ENCODE assay signal across 8 cellular contexts in genomic region chr15:26891448-26891881, GRCh38. TPM values are rescaled to one million over a fixed set of nuclear protein-coding genes. Genes with fewer than 3 reads are reported as not detected.
DNase-seq lines count a peak whose midpoint lies in the region; ATAC-seq, FAIRE-seq and TF ChIP-seq lines count a peak whose summit lies in the region.

No MANE protein-coding gene starts in this region.

- TF ChIP-seq CTCF in astrocyte of the spinal cord (IDR thresholded peaks at IDR 0.05; ENCODE audit: low read depth, low read length) = peak; percentile 82

- FAIRE-seq in small intestine (lab: Jason Lieb, UNC) = no peak

- H3K9me3 ChIP-seq in small intestine (ENCODE audit: control insufficient read depth, low read depth) = no peaks in the 10 kb centered on the region

- peak overlapping the region; percentile 39 for H3K4me3 ChIP-seq in astrocyte of the spinal cord (ENCODE audit: low read depth, low read length)
- no peak overlapping the region for H3K4me3 ChIP-seq in small intestine (ENCODE audit: low read depth in 1 of 2, low read length in 2 of 2)

- in situ Hi-C loops in astrocyte of the spinal cord (cut with HindIII; ENCODE audit: low sequenced_read_pairs) = no loop called here

- no peaks in the 10 kb centered on the region for H3K4me1 ChIP-seq in small intestine (ENCODE audit: control insufficient read depth in 2 of 2, insufficient read depth in 1 of 2, low read depth in 1 of 2, low read length in 1 of 2)

- WGBS in small intestine, 3 donors = 4 to 5% (median 4%) methylated on average over 20 to 21 of the region's 21 CpGs

- H3K27ac ChIP-seq in small intestine (ENCODE audit: low read depth in 1 of 2, low read length in 1 of 2) = no peak overlapping the region

- no peaks in the 10 kb centered on the region for H3K27me3 ChIP-seq in small intestine (ENCODE audit: control insufficient read depth in 2 of 2, insufficient read depth in 2 of 2, low read length in 2 of 2)

- DNase-seq in EL (peak; percentile 26), HT-29 (ENCODE audit: low spot score) (peak; percentile 76), NCI-H82 (lab: John Stamatoyannopoulos, UW) (peak; percentile 87), astrocyte of the spinal cord (ENCODE audit: low read depth, low spot score) (peak; percentile 83), hypothalamus (lab: John Stamatoyannopoulos, UW) (peak in 44 of 51 donors; percentile 14 to 84 (median 58)), small intestine (peak; percentile 36)

- H3K36me3 ChIP-seq in small intestine (ENCODE audit: control insufficient read depth in 2 of 2, insufficient read depth in 2 of 2, low read length in 2 of 2) = no peaks in the 10 kb centered on the region

- ATAC-seq in GM21619 (IDR thresholded peaks at IDR 0.05; ENCODE audit: unreplicated experiment) (no peak), GM18520 (IDR thresholded peaks at IDR 0.05; ENCODE audit: unreplicated experiment) (no peak)

RNA-seq across cellular contexts. Expression of gene GABRA5, which starts 24.6 kb away (rescaled TPM):
- total RNA-seq in HT-29 (2014; rRNA removed; shearing (Covaris generic)) = not detected in 2 replicates
- polyA plus RNA-seq in small intestine = under 1 TPM in 1 of 3 donors, not detected in 2; 0.03 TPM

Comparison
In these comparisons a context has a peak if more than half of its experiments do, and no peak if none do; other contexts are left out.
1. DNase-seq: peak in every context shown above with its lines; median percentile 87 in NCI-H82; 83 in astrocyte of the spinal cord; 76 in HT-29; 58 in hypothalamus; 36 in small intestine; 26 in EL.